Comparison of ENCODE assay signal across 1 cellular context in the genomic region with DNA sequence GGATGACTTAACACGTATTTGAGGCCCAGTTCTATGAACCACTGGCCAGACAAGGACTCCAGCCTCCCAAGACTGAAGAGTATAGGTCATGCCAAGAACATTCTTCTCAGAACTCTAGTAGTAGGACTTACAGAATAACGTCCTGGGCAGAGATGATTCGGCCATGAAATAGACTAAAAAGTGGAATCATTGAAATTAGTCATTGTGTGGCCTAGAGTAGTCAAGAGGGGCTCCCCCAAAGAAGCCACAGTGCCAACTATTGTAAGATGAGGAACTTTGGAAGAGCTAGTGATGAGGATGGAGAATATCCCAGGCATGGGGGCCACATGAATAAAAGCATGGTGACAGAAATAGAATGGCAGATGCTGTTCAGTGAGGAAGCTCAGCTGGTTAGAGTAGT.
TF ChIP-seq lines count a peak whose summit lies in the region.

No MANE protein-coding gene starts in this region.

TF ChIP-seq in WTC11, 78 proteins besides CTCF, POLR2A, EP300 and RAD21 (continued from another document):
- TF ChIP-seq GABPB1 (CRISPR knock-in tag; IDR thresholded peaks at IDR 0.05), result no peak
- no peak for TF ChIP-seq TEAD1 (CRISPR knock-in tag; IDR thresholded peaks at IDR 0.05)
- TF ChIP-seq ZNF263 (CRISPR knock-in tag; IDR thresholded peaks at IDR 0.05; ENCODE audit: low read depth), result no peak
- TF ChIP-seq RELA (CRISPR knock-in tag; IDR thresholded peaks at IDR 0.05; ENCODE audit: borderline replicate concordance), result no peak
- TF ChIP-seq ZSCAN18 (CRISPR knock-in tag; IDR thresholded peaks at IDR 0.05), result no peak
- TF ChIP-seq NR2C2 (CRISPR knock-in tag; IDR thresholded peaks at IDR 0.05), result no peak
- TF ChIP-seq ZNF416 (CRISPR knock-in tag; IDR thresholded peaks at IDR 0.05), result no peak
